In the genomic region with DNA sequence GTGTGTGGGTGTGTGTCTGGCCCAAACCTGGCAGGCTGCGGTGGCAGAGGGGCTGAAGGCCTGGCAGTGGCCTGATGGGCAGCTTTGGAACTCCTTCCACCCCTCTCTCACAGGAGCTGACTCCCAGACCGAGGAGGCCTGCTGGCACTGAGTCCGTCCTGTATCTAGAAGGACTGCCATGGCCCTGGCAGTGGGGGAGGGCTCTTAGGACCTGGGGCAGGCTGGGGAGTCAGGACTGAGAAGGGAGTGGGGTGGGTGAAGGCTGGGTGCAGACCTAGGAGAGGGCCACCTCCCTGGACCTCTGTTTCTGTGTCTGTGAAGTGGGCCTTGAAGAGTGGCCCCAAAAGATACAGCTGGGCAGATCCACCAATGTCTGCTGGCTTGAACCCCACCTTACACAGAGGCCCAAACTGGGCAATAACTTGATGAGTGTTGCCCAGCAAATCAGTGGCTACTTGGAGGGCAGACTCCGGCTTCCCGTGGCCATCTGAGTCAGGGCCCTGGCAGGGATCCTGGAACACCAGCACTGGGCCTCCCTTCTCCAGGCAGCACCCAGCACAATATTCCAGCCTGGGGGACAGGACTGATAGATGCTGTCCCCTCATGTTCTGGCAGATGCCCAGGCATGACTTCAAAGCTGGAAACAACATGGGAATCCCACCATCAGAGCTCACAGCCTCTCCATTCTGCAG, we compare ENCODE assay signal across 1 cellular context.
TF ChIP-seq lines count a peak whose summit lies in the region.

No MANE protein-coding gene starts in this region.

TF ChIP-seq in H1, 55 proteins besides CTCF, POLR2A, EP300 and RAD21:
- TF ChIP-seq TBP (IDR thresholded peaks at IDR 0.05; ENCODE audit: low read depth, low read length) = no peak
- no peak for TF ChIP-seq BRCA1 (IDR thresholded peaks at IDR 0.05; ENCODE audit: low read depth, low read length)
- no peak for TF ChIP-seq SP2 (IDR thresholded peaks at IDR 0.05; ENCODE audit: low read length)
- no peak for TF ChIP-seq PHF8 (conservative IDR thresholded peaks at IDR 0.05; ENCODE audit: low read depth, low read length)
- TF ChIP-seq CBX8 (IDR thresholded peaks at IDR 0.05; ENCODE audit: borderline replicate concordance, low read depth, low read length) = no peak
- TF ChIP-seq KDM4A (IDR thresholded peaks at IDR 0.05; ENCODE audit: low read depth, low read length, severe bottlenecking) = no peak
- TF ChIP-seq, protein P1, sequence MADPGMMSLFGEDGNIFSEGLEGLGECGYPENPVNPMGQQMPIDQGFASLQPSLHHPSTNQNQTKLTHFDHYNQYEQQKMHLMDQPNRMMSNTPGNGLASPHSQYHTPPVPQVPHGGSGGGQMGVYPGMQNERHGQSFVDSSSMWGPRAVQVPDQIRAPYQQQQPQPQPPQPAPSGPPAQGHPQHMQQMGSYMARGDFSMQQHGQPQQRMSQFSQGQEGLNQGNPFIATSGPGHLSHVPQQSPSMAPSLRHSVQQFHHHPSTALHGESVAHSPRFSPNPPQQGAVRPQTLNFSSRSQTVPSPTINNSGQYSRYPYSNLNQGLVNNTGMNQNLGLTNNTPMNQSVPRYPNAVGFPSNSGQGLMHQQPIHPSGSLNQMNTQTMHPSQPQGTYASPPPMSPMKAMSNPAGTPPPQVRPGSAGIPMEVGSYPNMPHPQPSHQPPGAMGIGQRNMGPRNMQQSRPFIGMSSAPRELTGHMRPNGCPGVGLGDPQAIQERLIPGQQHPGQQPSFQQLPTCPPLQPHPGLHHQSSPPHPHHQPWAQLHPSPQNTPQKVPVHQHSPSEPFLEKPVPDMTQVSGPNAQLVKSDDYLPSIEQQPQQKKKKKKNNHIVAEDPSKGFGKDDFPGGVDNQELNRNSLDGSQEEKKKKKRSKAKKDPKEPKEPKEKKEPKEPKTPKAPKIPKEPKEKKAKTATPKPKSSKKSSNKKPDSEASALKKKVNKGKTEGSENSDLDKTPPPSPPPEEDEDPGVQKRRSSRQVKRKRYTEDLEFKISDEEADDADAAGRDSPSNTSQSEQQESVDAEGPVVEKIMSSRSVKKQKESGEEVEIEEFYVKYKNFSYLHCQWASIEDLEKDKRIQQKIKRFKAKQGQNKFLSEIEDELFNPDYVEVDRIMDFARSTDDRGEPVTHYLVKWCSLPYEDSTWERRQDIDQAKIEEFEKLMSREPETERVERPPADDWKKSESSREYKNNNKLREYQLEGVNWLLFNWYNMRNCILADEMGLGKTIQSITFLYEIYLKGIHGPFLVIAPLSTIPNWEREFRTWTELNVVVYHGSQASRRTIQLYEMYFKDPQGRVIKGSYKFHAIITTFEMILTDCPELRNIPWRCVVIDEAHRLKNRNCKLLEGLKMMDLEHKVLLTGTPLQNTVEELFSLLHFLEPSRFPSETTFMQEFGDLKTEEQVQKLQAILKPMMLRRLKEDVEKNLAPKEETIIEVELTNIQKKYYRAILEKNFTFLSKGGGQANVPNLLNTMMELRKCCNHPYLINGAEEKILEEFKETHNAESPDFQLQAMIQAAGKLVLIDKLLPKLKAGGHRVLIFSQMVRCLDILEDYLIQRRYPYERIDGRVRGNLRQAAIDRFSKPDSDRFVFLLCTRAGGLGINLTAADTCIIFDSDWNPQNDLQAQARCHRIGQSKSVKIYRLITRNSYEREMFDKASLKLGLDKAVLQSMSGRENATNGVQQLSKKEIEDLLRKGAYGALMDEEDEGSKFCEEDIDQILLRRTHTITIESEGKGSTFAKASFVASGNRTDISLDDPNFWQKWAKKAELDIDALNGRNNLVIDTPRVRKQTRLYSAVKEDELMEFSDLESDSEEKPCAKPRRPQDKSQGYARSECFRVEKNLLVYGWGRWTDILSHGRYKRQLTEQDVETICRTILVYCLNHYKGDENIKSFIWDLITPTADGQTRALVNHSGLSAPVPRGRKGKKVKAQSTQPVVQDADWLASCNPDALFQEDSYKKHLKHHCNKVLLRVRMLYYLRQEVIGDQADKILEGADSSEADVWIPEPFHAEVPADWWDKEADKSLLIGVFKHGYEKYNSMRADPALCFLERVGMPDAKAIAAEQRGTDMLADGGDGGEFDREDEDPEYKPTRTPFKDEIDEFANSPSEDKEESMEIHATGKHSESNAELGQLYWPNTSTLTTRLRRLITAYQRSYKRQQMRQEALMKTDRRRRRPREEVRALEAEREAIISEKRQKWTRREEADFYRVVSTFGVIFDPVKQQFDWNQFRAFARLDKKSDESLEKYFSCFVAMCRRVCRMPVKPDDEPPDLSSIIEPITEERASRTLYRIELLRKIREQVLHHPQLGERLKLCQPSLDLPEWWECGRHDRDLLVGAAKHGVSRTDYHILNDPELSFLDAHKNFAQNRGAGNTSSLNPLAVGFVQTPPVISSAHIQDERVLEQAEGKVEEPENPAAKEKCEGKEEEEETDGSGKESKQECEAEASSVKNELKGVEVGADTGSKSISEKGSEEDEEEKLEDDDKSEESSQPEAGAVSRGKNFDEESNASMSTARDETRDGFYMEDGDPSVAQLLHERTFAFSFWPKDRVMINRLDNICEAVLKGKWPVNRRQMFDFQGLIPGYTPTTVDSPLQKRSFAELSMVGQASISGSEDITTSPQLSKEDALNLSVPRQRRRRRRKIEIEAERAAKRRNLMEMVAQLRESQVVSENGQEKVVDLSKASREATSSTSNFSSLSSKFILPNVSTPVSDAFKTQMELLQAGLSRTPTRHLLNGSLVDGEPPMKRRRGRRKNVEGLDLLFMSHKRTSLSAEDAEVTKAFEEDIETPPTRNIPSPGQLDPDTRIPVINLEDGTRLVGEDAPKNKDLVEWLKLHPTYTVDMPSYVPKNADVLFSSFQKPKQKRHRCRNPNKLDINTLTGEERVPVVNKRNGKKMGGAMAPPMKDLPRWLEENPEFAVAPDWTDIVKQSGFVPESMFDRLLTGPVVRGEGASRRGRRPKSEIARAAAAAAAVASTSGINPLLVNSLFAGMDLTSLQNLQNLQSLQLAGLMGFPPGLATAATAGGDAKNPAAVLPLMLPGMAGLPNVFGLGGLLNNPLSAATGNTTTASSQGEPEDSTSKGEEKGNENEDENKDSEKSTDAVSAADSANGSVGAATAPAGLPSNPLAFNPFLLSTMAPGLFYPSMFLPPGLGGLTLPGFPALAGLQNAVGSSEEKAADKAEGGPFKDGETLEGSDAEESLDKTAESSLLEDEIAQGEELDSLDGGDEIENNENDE (IDR thresholded peaks at IDR 0.05; ENCODE audit: insufficient replicate concordance, low read length) = no peak
- TF ChIP-seq, protein P2, sequence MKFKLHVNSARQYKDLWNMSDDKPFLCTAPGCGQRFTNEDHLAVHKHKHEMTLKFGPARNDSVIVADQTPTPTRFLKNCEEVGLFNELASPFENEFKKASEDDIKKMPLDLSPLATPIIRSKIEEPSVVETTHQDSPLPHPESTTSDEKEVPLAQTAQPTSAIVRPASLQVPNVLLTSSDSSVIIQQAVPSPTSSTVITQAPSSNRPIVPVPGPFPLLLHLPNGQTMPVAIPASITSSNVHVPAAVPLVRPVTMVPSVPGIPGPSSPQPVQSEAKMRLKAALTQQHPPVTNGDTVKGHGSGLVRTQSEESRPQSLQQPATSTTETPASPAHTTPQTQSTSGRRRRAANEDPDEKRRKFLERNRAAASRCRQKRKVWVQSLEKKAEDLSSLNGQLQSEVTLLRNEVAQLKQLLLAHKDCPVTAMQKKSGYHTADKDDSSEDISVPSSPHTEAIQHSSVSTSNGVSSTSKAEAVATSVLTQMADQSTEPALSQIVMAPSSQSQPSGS (IDR thresholded peaks at IDR 0.05; ENCODE audit: low read length) = no peak
- TF ChIP-seq RFX5 (IDR thresholded peaks at IDR 0.05; ENCODE audit: borderline replicate concordance, low read depth, low read length) = no peak
- TF ChIP-seq, protein P3, sequence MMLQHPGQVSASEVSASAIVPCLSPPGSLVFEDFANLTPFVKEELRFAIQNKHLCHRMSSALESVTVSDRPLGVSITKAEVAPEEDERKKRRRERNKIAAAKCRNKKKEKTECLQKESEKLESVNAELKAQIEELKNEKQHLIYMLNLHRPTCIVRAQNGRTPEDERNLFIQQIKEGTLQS (IDR thresholded peaks at IDR 0.05; ENCODE audit: insufficient read depth, low read depth, low read length) = no peak
- TF ChIP-seq JUN (IDR thresholded peaks at IDR 0.05; ENCODE audit: low read depth, low read length) = no peak
- TF ChIP-seq, protein P4, sequence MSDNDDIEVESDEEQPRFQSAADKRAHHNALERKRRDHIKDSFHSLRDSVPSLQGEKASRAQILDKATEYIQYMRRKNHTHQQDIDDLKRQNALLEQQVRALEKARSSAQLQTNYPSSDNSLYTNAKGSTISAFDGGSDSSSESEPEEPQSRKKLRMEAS (IDR thresholded peaks at IDR 0.05) = no peak
- TF ChIP-seq NANOG (IDR thresholded peaks at IDR 0.05; ENCODE audit: insufficient read depth, low read depth, low read length, poor library complexity, severe bottlenecking) = no peak
- no peak for TF ChIP-seq SIRT6 (IDR thresholded peaks at IDR 0.05; ENCODE audit: low read length)
- TF ChIP-seq TCF12 (IDR thresholded peaks at IDR 0.05; ENCODE audit: low read depth, low read length) = no peak
- no peak for TF ChIP-seq SUZ12 (IDR thresholded peaks at IDR 0.05; ENCODE audit: low read length)
- no peak for TF ChIP-seq HDAC2 (IDR thresholded peaks at IDR 0.05; ENCODE audit: borderline replicate concordance in 1 of 2, low read depth in 2 of 2, low read length in 2 of 2)
- TF ChIP-seq SP4 (IDR thresholded peaks at IDR 0.05; ENCODE audit: low read length) = no peak
